Comparison of ENCODE assay signal across 11 cellular contexts in the genomic region with DNA sequence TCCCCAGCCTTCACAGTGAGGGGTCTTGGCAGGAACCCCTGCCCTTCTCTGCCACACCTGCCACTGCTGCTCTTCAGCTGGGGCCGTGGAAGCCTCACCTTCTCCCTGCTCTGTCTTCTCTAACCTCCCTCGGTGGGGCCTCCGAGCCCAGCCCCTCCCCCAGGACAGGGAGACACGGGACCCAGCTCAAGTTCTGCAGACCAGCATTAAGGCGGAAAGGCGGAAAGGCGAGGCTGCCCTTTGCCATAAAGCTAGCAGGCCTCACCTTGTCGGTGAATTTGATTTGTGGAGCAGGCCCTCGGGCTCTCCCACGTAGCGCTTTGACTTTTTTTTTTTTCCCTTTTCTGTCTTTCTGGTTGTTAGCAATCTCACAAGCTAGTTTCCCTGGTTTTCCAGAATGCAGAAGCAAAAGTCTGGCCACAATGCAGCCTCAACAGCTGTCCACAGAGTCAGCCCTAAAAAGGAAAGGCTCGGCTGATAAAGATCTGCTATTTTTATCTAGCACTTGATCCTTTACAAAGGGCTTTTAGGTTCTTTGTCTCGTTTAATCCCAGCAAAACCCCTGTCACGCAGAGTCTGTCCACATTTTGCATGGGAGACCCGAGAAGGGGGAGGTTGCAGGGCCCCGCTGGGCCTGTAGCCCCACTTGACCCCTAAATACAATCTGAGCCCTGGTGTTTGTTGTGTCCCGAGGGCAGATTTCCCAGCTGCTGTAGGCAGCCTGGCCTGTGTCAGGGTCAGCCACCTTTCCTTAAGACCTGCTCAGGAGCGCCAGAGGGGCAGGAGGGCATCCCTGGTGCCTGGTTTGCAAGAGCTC. TPM values are rescaled to one million over a fixed set of nuclear protein-coding genes. Genes with fewer than 3 reads are reported as not detected.
DNase-seq lines count a peak whose midpoint lies in the region; ATAC-seq and TF ChIP-seq lines count a peak whose summit lies in the region.
"Had no signal": no experiment of that assay in that cellular context is flagged by ENCODE, and none has a peak within 500 bp of the region (broad histone marks: within the 10 kb centered on the region; RNA-seq: fewer than 3 reads in every experiment).

No MANE protein-coding gene starts in this region.

- TF ChIP-seq POLR2A in body of pancreas (IDR thresholded peaks at IDR 0.05) = no peak

- H3K27me3 ChIP-seq in endodermal cell (ENCODE audit: control insufficient read depth, insufficient read depth, low read length, poor library complexity, severe bottlenecking) (no peaks in the 10 kb centered on the region), body of pancreas (no peaks in the 10 kb centered on the region)
- H3K27me3 ChIP-seq: heart left ventricle had no signal

- H3K4me1 ChIP-seq in endodermal cell (ENCODE audit: control insufficient read depth, insufficient read depth, low read length) (peaks cover 50% of the 10 kb centered on the region), body of pancreas (peaks cover 27% of the 10 kb centered on the region)

- H3K27me3 Mint-ChIP-seq in endodermal cell (ENCODE audit: insufficient read depth) (no peaks in the 10 kb centered on the region), progenitor cell of endocrine pancreas (no peaks in the 10 kb centered on the region)

- DNase-seq in GM13976 (ENCODE audit: low spot score) = peak; percentile 22
- peak; percentile 35 for DNase-seq in NCI-H2227 treated with DMSO at 0.1 percent for 48 hours (lab: John Stamatoyannopoulos, UW)
- DNase-seq in endodermal cell = peak; percentile 56
- no peak for DNase-seq in progenitor cell of endocrine pancreas (ENCODE audit: low spot score, unreplicated experiment)
- no peak for DNase-seq in SW480 (ENCODE audit: low spot score)
- DNase-seq in HuH-7.5 (ENCODE audit: low spot score) = no peak
- no peak for DNase-seq in body of pancreas
- DNase-seq in COLO829 (ENCODE audit: low spot score) = no peak
- DNase-seq: T-helper 1 cell had no signal

- no peaks in the 10 kb centered on the region for H3K9me3 ChIP-seq in endodermal cell (ENCODE audit: control insufficient read depth, low read length)
- no peaks in the 10 kb centered on the region for H3K9me3 ChIP-seq in body of pancreas
- H3K9me3 ChIP-seq: heart left ventricle had no signal

- peak overlapping the region; percentile 40 for H3K4me3 Mint-ChIP-seq in endodermal cell
- peak overlapping the region; percentile 43 for H3K4me3 Mint-ChIP-seq in progenitor cell of endocrine pancreas (ENCODE audit: low read depth)

- H3K27ac ChIP-seq in endodermal cell (ENCODE audit: low read depth, low read length) = peak overlapping the region; percentile 67
- no peak overlapping the region for H3K27ac ChIP-seq in body of pancreas

- H3K4me3 ChIP-seq in endodermal cell (ENCODE audit: low read length) = peak overlapping the region; percentile 27
- no peak overlapping the region for H3K4me3 ChIP-seq in body of pancreas
- H3K4me3 ChIP-seq: heart left ventricle had no signal

- no peak for TF ChIP-seq CTCF in GM13976 (IDR thresholded peaks at IDR 0.05; ENCODE audit: borderline replicate concordance, control extremely low read depth, extremely low read depth, insufficient read depth, missing control alignments)
- no peak for TF ChIP-seq CTCF in endodermal cell (conservative IDR thresholded peaks at IDR 0.05)
- TF ChIP-seq CTCF in progenitor cell of endocrine pancreas (IDR thresholded peaks at IDR 0.05; ENCODE audit: unreplicated experiment) = no peak
- TF ChIP-seq CTCF in body of pancreas (IDR thresholded peaks at IDR 0.05) = no peak

- WGBS in endodermal cell (ENCODE audit: insufficient coverage in 1 of 2, insufficient read length in 1 of 2), 2 experiments = 58 to 78% methylated on average over 10 to 18 of the region's 18 CpGs
- WGBS in body of pancreas, 2 donors = 63 to 76% methylated on average over 15 to 18 of the region's 18 CpGs

- H3K9me3 Mint-ChIP-seq in endodermal cell (no peaks in the 10 kb centered on the region), progenitor cell of endocrine pancreas (ENCODE audit: low read depth) (no peaks in the 10 kb centered on the region)

- H3K36me3 ChIP-seq in endodermal cell (ENCODE audit: control insufficient read depth, insufficient read depth, low read length) = peaks cover 28% of the 10 kb centered on the region
- no peaks in the 10 kb centered on the region for H3K36me3 ChIP-seq in body of pancreas (replicated peaks in 1 of 2; ENCODE audit: insufficient read depth in 1 of 2, low read depth in 2 of 2)

- H3K36me3 Mint-ChIP-seq in endodermal cell (ENCODE audit: low read depth) (peaks cover 19% of the 10 kb centered on the region), progenitor cell of endocrine pancreas (ENCODE audit: insufficient read depth) (peaks cover 5% of the 10 kb centered on the region)

- intact Hi-C loops in body of pancreas (cut with DNase I) = no loop called here

- no peak for ATAC-seq in body of pancreas
- ATAC-seq: HepG2 had no signal

- H3K9ac ChIP-seq in endodermal cell (ENCODE audit: extremely low read depth, low read length, poor library complexity, severe bottlenecking) = peak overlapping the region; percentile 55

- H3K4me1 Mint-ChIP-seq in endodermal cell (peaks cover 53% of the 10 kb centered on the region), progenitor cell of endocrine pancreas (ENCODE audit: low read depth) (peaks cover 40% of the 10 kb centered on the region)

- peak overlapping the region; percentile 93 for H3K27ac Mint-ChIP-seq in endodermal cell
- peak overlapping the region; percentile 93 for H3K27ac Mint-ChIP-seq in progenitor cell of endocrine pancreas

- in situ Hi-C loops in GM13976 (cut with MboI; ENCODE audit: low sequenced_read_pairs, unreplicated experiment) = no loop called here

RNA-seq across cellular contexts. Expression of gene ITM2C, which starts 6.0 kb away (rescaled TPM):
- 100 to 1,000 TPM; 208 to 269 TPM for total RNA-seq in endodermal cell
- 239 TPM for polyA plus RNA-seq in endodermal cell (2013, experiment 1 of 2)
- 230 TPM for polyA plus RNA-seq in endodermal cell (2013, experiment 2 of 2)
- total RNA-seq in progenitor cell of endocrine pancreas = 169 and 174 TPM in 2 replicates
- 10 to 100 TPM; 32.9 to 43.8 TPM for total RNA-seq in body of pancreas

RNA-seq across cellular contexts. Expression of gene GPR55, which starts 54.3 kb away (rescaled TPM):
- total RNA-seq in endodermal cell (1 to 10 TPM; 2.6 to 7.5 TPM), progenitor cell of endocrine pancreas (not detected in 2 replicates), body of pancreas (not detected)
- polyA plus RNA-seq in endodermal cell (2013, experiment 1 of 2) = 0.64 TPM
- polyA plus RNA-seq in endodermal cell (2013, experiment 2 of 2) = 0.21 TPM
- total RNA-seq: HepG2 had no signal
- polyA plus RNA-seq: HepG2 had no signal

Comparison
In these comparisons a context has a peak if more than half of its experiments do, and no peak if none do; other contexts are left out.
1. DNase-seq: peak in GM13976 (single experiment), NCI-H2227 treated with DMSO at 0.1 percent for 48 hours (single experiment) and endodermal cell (single experiment); none in progenitor cell of endocrine pancreas (single experiment), SW480 (single experiment), HuH-7.5 (single experiment), body of pancreas (0 of 4) and COLO829 (single experiment).